In genomic region chr11:100978442-100978841, GRCh38 we compare ENCODE assay signal across 15 cellular contexts.
DNase-seq lines count a peak whose midpoint lies in the region; ATAC-seq and TF ChIP-seq lines count a peak whose summit lies in the region.
"Had no signal": no experiment of that assay in that cellular context is flagged by ENCODE, and none has a peak within 500 bp of the region (broad histone marks: within the 10 kb centered on the region; RNA-seq: fewer than 3 reads in every experiment).

No MANE protein-coding gene starts in this region.

- no peaks in the 10 kb centered on the region for H3F3A ChIP-seq in GM23338 (replicated peaks; ENCODE audit: low read depth)

- H3K23ac ChIP-seq in mesendoderm (ENCODE audit: low read length): no peak overlapping the region

- peaks cover 9% of the 10 kb centered on the region for H3K4me1 Mint-ChIP-seq in GM23338
- H3K4me1 Mint-ChIP-seq: CD8-positive, alpha-beta memory T cell; IgD-negative memory B cell had no signal

- peaks cover 39% of the 10 kb centered on the region for H3K27me3 Mint-ChIP-seq in GM23338 (ENCODE audit: insufficient read depth, low read depth, poor library complexity)
- H3K27me3 Mint-ChIP-seq: CD8-positive, alpha-beta memory T cell; IgD-negative memory B cell had no signal

- DNase-seq in GM23338 (ENCODE audit: low spot score) (peak; percentile 76), NT2/D1 (ENCODE audit: low read depth, low spot score) (peak; percentile 51), iPS DF 19.7 (ENCODE audit: low read depth, low spot score) (peak; percentile 17), mesendoderm (peak; percentile 55), SK-N-DZ (ENCODE audit: low spot score) (no peak), suprapubic skin (ENCODE audit: low spot score in 2 of 2) (no peak), NCI-H1930 (lab: John Stamatoyannopoulos, UW) (no peak)
- DNase-seq: 8988T; AML-193; Caco-2; CD8-positive, alpha-beta memory T cell; DND-41; GDM1 had no signal

- no peak overlapping the region for H3K27ac Mint-ChIP-seq in GM23338
- H3K27ac Mint-ChIP-seq: CD8-positive, alpha-beta memory T cell; IgD-negative memory B cell had no signal

- H3K9me3 Mint-ChIP-seq in GM23338: no peaks in the 10 kb centered on the region
- H3K9me3 Mint-ChIP-seq: IgD-negative memory B cell had no signal

- no peak overlapping the region for H4K8ac ChIP-seq in mesendoderm (ENCODE audit: low read depth, low read length)

- H3K79me2 ChIP-seq in GM23338 (replicated peaks; ENCODE audit: insufficient read depth) (no peaks in the 10 kb centered on the region), mesendoderm (ENCODE audit: control insufficient read depth, insufficient read depth, low read length) (no peaks in the 10 kb centered on the region)

- H3K9ac ChIP-seq in NT2/D1 (ENCODE audit: insufficient read length, low read depth) (no peak overlapping the region), mesendoderm (ENCODE audit: low read length) (no peak overlapping the region)
- H3K9ac ChIP-seq: BLaER1 had no signal

- no peak overlapping the region for H3K4me3 Mint-ChIP-seq in GM23338
- H3K4me3 Mint-ChIP-seq: CD8-positive, alpha-beta memory T cell; IgD-negative memory B cell had no signal

- H3K27me3 ChIP-seq in GM23338 (ENCODE audit: insufficient read depth) (peaks cover 53% of the 10 kb centered on the region), NT2/D1 (ENCODE audit: insufficient read depth, insufficient read length) (no peaks in the 10 kb centered on the region), mesendoderm (ENCODE audit: insufficient read depth, low read length, poor library complexity) (no peaks in the 10 kb centered on the region), suprapubic skin (no peaks in the 10 kb centered on the region)
- H3K27me3 ChIP-seq: BLaER1 had no signal

- no peaks in the 10 kb centered on the region for H3K79me1 ChIP-seq in mesendoderm (ENCODE audit: low read length)

- no peak overlapping the region for H2BK120ac ChIP-seq in mesendoderm (ENCODE audit: low read depth, low read length)

- H3K36me3 ChIP-seq in GM23338 (ENCODE audit: insufficient read depth) (no peaks in the 10 kb centered on the region), NT2/D1 (ENCODE audit: insufficient read depth, insufficient read length, low read length) (peaks cover 26% of the 10 kb centered on the region), mesendoderm (ENCODE audit: control insufficient read depth, insufficient read depth, low read length) (no peaks in the 10 kb centered on the region), suprapubic skin (peaks cover 48% of the 10 kb centered on the region)

- no peak overlapping the region for H3K4ac ChIP-seq in mesendoderm (ENCODE audit: low read depth, low read length)

- H4K5ac ChIP-seq in mesendoderm (ENCODE audit: low read length): no peak overlapping the region

- no peaks in the 10 kb centered on the region for H3K9me2 ChIP-seq in GM23338 (ENCODE audit: insufficient read depth)

- no peaks in the 10 kb centered on the region; the same call in 1 of the 2 replicates for H3K4me1 ChIP-seq in GM23338 (ENCODE audit: insufficient read depth)
- H3K4me1 ChIP-seq in NT2/D1 (ENCODE audit: insufficient read depth, insufficient read length): no peaks in the 10 kb centered on the region
- peaks cover 2% of the 10 kb centered on the region for H3K4me1 ChIP-seq in mesendoderm (ENCODE audit: control insufficient read depth, low read depth, low read length)
- H3K4me1 ChIP-seq in suprapubic skin: no peaks in the 10 kb centered on the region
- H3K4me1 ChIP-seq: BLaER1, Caco-2 had no signal

- H3K4me3 ChIP-seq in GM23338 (no peak overlapping the region), NT2/D1 (ENCODE audit: insufficient read length, low read depth) (no peak overlapping the region), mesendoderm (ENCODE audit: low read length) (no peak overlapping the region), suprapubic skin (no peak overlapping the region)
- H3K4me3 ChIP-seq: BLaER1 had no signal

- H3K56ac ChIP-seq in mesendoderm (ENCODE audit: low read length): no peak overlapping the region

- no peak overlapping the region for H2BK5ac ChIP-seq in mesendoderm (ENCODE audit: low read length)

- no peak for TF ChIP-seq POLR2A in suprapubic skin (IDR thresholded peaks at IDR 0.05)

- H3K18ac ChIP-seq in mesendoderm (ENCODE audit: low read length): no peak overlapping the region

- no CpG with 5 or more reads among the region's 2 CpGs for WGBS in mesendoderm (ENCODE audit: extremely low coverage, insufficient coverage, low lambda C conversion rate)
- 63% methylated on average over 2 of the region's 2 CpGs for WGBS in suprapubic skin

- peaks cover 24% of the 10 kb centered on the region for H3K36me3 Mint-ChIP-seq in GM23338 (ENCODE audit: low read depth)
- H3K36me3 Mint-ChIP-seq: CD8-positive, alpha-beta memory T cell had no signal

- ATAC-seq in GM23338: peak; percentile 81

- H3K4me2 ChIP-seq in GM23338: no peak overlapping the region
- H3K4me2 ChIP-seq in mesendoderm (ENCODE audit: low read length): no peak overlapping the region
- H3K4me2 ChIP-seq: BLaER1 had no signal

- no peak overlapping the region for H2AK5ac ChIP-seq in mesendoderm (ENCODE audit: low read length)

- H3K9me3 ChIP-seq in NT2/D1 (ENCODE audit: insufficient read depth, low read length): no peaks in the 10 kb centered on the region
- no peaks in the 10 kb centered on the region for H3K9me3 ChIP-seq in suprapubic skin
- H3K9me3 ChIP-seq: BLaER1, Caco-2 had no signal

- TF ChIP-seq EP300 in suprapubic skin (IDR thresholded peaks at IDR 0.05): no peak

- peaks cover 15% of the 10 kb centered on the region; the same call in 1 of the 2 replicates for H4K20me1 ChIP-seq in GM23338 (replicated peaks; ENCODE audit: insufficient read depth)
- H4K20me1 ChIP-seq: BLaER1 had no signal

- no peak overlapping the region for H2BK15ac ChIP-seq in mesendoderm (replicated peaks; ENCODE audit: low read depth)

- TF ChIP-seq CTCF in GM23338 (conservative IDR thresholded peaks at IDR 0.05; ENCODE audit: low read depth in 2 of 2) (no peak), suprapubic skin (IDR thresholded peaks at IDR 0.05) (no peak)

- H3K27ac ChIP-seq in GM23338 (ENCODE audit: low read depth) (no peak overlapping the region), mesendoderm (ENCODE audit: low read depth, low read length) (no peak overlapping the region), suprapubic skin (no peak overlapping the region)
- H3K27ac ChIP-seq: BLaER1 had no signal

- no peak overlapping the region for H2AFZ ChIP-seq in GM23338

TF ChIP-seq in GM23338, 12 proteins besides CTCF, POLR2A, EP300 and RAD21:
- TF ChIP-seq REST (IDR thresholded peaks at IDR 0.05; ENCODE audit: unreplicated experiment): no peak
- peak; percentile 98 for TF ChIP-seq NANOG (IDR thresholded peaks at IDR 0.05; ENCODE audit: borderline replicate concordance)
- TF ChIP-seq, protein P1, sequence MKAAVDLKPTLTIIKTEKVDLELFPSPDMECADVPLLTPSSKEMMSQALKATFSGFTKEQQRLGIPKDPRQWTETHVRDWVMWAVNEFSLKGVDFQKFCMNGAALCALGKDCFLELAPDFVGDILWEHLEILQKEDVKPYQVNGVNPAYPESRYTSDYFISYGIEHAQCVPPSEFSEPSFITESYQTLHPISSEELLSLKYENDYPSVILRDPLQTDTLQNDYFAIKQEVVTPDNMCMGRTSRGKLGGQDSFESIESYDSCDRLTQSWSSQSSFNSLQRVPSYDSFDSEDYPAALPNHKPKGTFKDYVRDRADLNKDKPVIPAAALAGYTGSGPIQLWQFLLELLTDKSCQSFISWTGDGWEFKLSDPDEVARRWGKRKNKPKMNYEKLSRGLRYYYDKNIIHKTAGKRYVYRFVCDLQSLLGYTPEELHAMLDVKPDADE (IDR thresholded peaks at IDR 0.05): no peak
- no peak for TF ChIP-seq STAT1 (IDR thresholded peaks at IDR 0.05; ENCODE audit: unreplicated experiment)
- TF ChIP-seq EZH2 (IDR thresholded peaks at IDR 0.05; ENCODE audit: low read depth, unreplicated experiment): no peak
- TF ChIP-seq EZH2phosphoT487 (IDR thresholded peaks at IDR 0.05; ENCODE audit: unreplicated experiment): no peak

Comparison
In these comparisons a context has a peak if more than half of its experiments do, and no peak if none do; other contexts are left out.
1. DNase-seq: peak in GM23338 (single experiment), NT2/D1 (single experiment), iPS DF 19.7 (single experiment) and mesendoderm (single experiment); none in SK-N-DZ (single experiment), suprapubic skin (0 of 2) and NCI-H1930 (0 of 2).